ENCODE assay signal across 21 cellular contexts in the genomic region with DNA sequence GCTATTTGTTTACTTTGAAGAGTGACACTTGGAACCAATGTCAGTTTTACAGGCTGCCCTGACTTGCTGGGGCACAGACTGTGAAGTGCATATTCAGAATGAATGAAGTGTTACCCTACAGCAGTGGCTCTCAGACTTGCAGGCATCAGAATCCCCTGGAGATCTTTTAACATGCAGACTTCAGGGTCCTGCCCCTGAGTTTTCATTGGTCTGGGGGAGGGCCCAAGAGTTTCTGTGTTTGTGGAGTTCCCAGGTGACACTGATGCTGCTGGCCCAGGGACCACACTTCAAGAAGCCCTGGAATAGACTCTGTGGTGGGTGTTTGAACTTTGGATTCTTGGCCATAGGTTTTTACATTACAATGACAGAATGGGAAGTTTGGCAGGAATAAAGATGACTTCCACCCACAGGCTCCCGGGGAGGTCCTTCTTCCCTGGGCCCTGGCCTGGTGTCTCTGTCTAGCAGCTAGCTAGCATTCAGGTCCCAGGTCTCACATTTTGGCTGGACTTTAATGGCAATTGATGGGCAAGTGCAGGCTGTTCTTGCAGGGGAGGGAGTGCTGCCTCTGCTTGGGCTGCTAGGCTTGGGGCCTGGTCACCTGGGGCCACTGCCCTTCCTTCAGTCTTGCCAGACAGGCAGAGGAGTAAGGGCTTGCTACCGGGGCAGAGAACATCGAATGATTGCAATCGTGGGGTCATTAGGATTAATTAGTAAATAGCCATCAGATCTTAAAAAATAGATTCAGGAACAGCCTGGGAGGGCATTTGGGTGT.
DNase-seq lines count a peak whose midpoint lies in the region; ATAC-seq and TF ChIP-seq lines count a peak whose summit lies in the region.
"Had no signal": no experiment of that assay in that cellular context is flagged by ENCODE, and none has a peak within 500 bp of the region (broad histone marks: within the 10 kb centered on the region; RNA-seq: fewer than 3 reads in every experiment).

No MANE protein-coding gene starts in this region.

- H3K27me3 ChIP-seq in mesendoderm (ENCODE audit: insufficient read depth, low read length, poor library complexity), result no peaks in the 10 kb centered on the region
- H3K27me3 ChIP-seq: BE2C, SJCRH30 had no signal

- DNase-seq in Right ventricle myocardium inferior (ENCODE audit: missing footprints) (peak; percentile 8), Right ventricle myocardium superior (no peak), WTC11 (ENCODE audit: low spot score) (no peak), mesendoderm (peak; percentile 23), KBM-7 (no peak), NK-92 (lab: John Stamatoyannopoulos, UW; ENCODE audit: unreplicated experiment) (no peak)
- DNase-seq in NK-92 treated with Interleukin-12 subunit alpha and Interleukin-12 subunit beta, amount 100 ng/mL, for 24 hours (lab: John Stamatoyannopoulos, UW), result no peak
- DNase-seq: BE2C; CD4-positive, CD25-positive, alpha-beta regulatory T cell; DMS 273 treated with DMSO at 0.1 percent for 48 hours; DND-41; Kasumi-1; MM.1S; NCI-H1436 treated with DMSO at 0.1 percent for 48 hours; NCI-H2029 treated with DMSO at 0.1 percent for 48 hours; NCI-H510A treated with DMSO at 0.1 percent for 48 hours; NCI-H774; PC-9; SJCRH30 had no signal

- H3K36me3 ChIP-seq in mesendoderm (ENCODE audit: control insufficient read depth, insufficient read depth, low read length), result no peaks in the 10 kb centered on the region
- H3K36me3 ChIP-seq: BE2C, SJCRH30 had no signal

- peaks cover 28% of the 10 kb centered on the region for H3K9me3 Mint-ChIP-seq in WTC11
- H3K9me3 Mint-ChIP-seq: CD4-positive, CD25-positive, alpha-beta regulatory T cell had no signal

- H3K18ac ChIP-seq in mesendoderm (ENCODE audit: low read length), result no peak overlapping the region

- H2AK5ac ChIP-seq in mesendoderm (ENCODE audit: low read length), result no peak overlapping the region

- no peaks in the 10 kb centered on the region for H3K27me3 Mint-ChIP-seq in WTC11 (ENCODE audit: low read depth)
- H3K27me3 Mint-ChIP-seq: IgD-negative memory B cell had no signal

- no peak overlapping the region for H3K27ac Mint-ChIP-seq in WTC11
- H3K27ac Mint-ChIP-seq: IgD-negative memory B cell had no signal

- H3K4me2 ChIP-seq in mesendoderm (ENCODE audit: low read length), result no peak overlapping the region
- H3K4me2 ChIP-seq: PC-9 had no signal

- POLR2A ChIA-PET in WTC11 (lab: Charles Lee), result no interaction called here

- H3K79me1 ChIP-seq in mesendoderm (ENCODE audit: low read length), result no peaks in the 10 kb centered on the region

- H2BK5ac ChIP-seq in mesendoderm (ENCODE audit: low read length), result no peak overlapping the region

- no peak overlapping the region for H3K4ac ChIP-seq in mesendoderm (ENCODE audit: low read depth, low read length)

- peaks cover 23% of the 10 kb centered on the region for H3K4me1 Mint-ChIP-seq in WTC11
- H3K4me1 Mint-ChIP-seq: IgD-negative memory B cell had no signal

- intact Hi-C loops in Right ventricle myocardium inferior (cut with DNase I), result no loop called here
- intact Hi-C loops in Right ventricle myocardium superior (cut with DNase I), result no loop called here

- CTCF ChIA-PET in WTC11 (lab: Charles Lee), result interaction anchor here (1.0 to 1.1 kb wide), 2 partner anchors 56 to 105 kb away, joined by 3 read pairs; no protein-coding TSS in a partner anchor

- no peak overlapping the region for H3K23ac ChIP-seq in mesendoderm (ENCODE audit: low read length)

- 0 out of 2 replicates have a peak, but pooled peaks cover 11% of the 10 kb centered on the region for H3K36me3 Mint-ChIP-seq in WTC11
- H3K36me3 Mint-ChIP-seq: CD4-positive, CD25-positive, alpha-beta regulatory T cell; IgD-negative memory B cell had no signal

- no peaks in the 10 kb centered on the region for H3K4me1 ChIP-seq in mesendoderm (ENCODE audit: control insufficient read depth, low read depth, low read length)
- H3K4me1 ChIP-seq: BE2C, SJCRH30 had no signal

- H3K4me3 ChIP-seq in mesendoderm (ENCODE audit: low read length), result no peak overlapping the region
- H3K4me3 ChIP-seq: PC-9, SJCRH30 had no signal

- H2BK120ac ChIP-seq in mesendoderm (ENCODE audit: low read depth, low read length), result no peak overlapping the region

- ATAC-seq in Right ventricle myocardium inferior, result no peak
- ATAC-seq in Right ventricle myocardium superior (ENCODE audit: poor library complexity), result no peak
- peak; percentile 76 for ATAC-seq in WTC11

- H4K8ac ChIP-seq in mesendoderm (ENCODE audit: low read depth, low read length), result no peak overlapping the region

- H2BK15ac ChIP-seq in mesendoderm (replicated peaks; ENCODE audit: low read depth), result no peak overlapping the region

- no peak for TF ChIP-seq CTCF in WTC11 (IDR thresholded peaks at IDR 0.05)

- in situ Hi-C loops in KBM-7 (cut with MboI; ENCODE audit: low pct_unique_long_range_greater_than_20kb, low sequenced_read_pairs), result loop anchor here (25.0 kb wide), 1 partner anchor 97 kb away; no protein-coding TSS in a partner anchor

- H3K27ac ChIP-seq in mesendoderm (ENCODE audit: low read depth, low read length), result peak overlapping the region; percentile 23
- H3K27ac ChIP-seq: PC-9, RWPE1, SJCRH30 had no signal

- no CpG with 5 or more reads among the region's 4 CpGs for WGBS in mesendoderm (ENCODE audit: extremely low coverage, insufficient coverage, low lambda C conversion rate)

- no peak overlapping the region for H3K56ac ChIP-seq in mesendoderm (ENCODE audit: low read length)

- H3K79me2 ChIP-seq in mesendoderm (ENCODE audit: control insufficient read depth, insufficient read depth, low read length), result no peaks in the 10 kb centered on the region

- H3K4me3 Mint-ChIP-seq in WTC11, result no peak overlapping the region
- H3K4me3 Mint-ChIP-seq: CD4-positive, CD25-positive, alpha-beta regulatory T cell had no signal

- no peak overlapping the region for H3K9ac ChIP-seq in mesendoderm (ENCODE audit: low read length)

- no peak overlapping the region for H4K5ac ChIP-seq in mesendoderm (ENCODE audit: low read length)

TF ChIP-seq in WTC11, 78 proteins besides CTCF, POLR2A, EP300 and RAD21:
- TF ChIP-seq KAT7 (CRISPR knock-in tag; IDR thresholded peaks at IDR 0.05; ENCODE audit: borderline replicate concordance) (no peak), CREM (CRISPR knock-in tag; IDR thresholded peaks at IDR 0.05) (no peak), ATF1 (CRISPR knock-in tag; IDR thresholded peaks at IDR 0.05) (no peak), TEAD4 (CRISPR knock-in tag; IDR thresholded peaks at IDR 0.05) (no peak), ZBTB43 (CRISPR knock-in tag; IDR thresholded peaks at IDR 0.05) (no peak), GABPB1 (CRISPR knock-in tag; IDR thresholded peaks at IDR 0.05) (no peak)
- TF ChIP-seq, protein P1, sequence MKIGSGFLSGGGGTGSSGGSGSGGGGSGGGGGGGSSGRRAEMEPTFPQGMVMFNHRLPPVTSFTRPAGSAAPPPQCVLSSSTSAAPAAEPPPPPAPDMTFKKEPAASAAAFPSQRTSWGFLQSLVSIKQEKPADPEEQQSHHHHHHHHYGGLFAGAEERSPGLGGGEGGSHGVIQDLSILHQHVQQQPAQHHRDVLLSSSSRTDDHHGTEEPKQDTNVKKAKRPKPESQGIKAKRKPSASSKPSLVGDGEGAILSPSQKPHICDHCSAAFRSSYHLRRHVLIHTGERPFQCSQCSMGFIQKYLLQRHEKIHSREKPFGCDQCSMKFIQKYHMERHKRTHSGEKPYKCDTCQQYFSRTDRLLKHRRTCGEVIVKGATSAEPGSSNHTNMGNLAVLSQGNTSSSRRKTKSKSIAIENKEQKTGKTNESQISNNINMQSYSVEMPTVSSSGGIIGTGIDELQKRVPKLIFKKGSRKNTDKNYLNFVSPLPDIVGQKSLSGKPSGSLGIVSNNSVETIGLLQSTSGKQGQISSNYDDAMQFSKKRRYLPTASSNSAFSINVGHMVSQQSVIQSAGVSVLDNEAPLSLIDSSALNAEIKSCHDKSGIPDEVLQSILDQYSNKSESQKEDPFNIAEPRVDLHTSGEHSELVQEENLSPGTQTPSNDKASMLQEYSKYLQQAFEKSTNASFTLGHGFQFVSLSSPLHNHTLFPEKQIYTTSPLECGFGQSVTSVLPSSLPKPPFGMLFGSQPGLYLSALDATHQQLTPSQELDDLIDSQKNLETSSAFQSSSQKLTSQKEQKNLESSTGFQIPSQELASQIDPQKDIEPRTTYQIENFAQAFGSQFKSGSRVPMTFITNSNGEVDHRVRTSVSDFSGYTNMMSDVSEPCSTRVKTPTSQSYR (CRISPR knock-in tag; IDR thresholded peaks at IDR 0.05), result no peak
- TF ChIP-seq, protein P2, sequence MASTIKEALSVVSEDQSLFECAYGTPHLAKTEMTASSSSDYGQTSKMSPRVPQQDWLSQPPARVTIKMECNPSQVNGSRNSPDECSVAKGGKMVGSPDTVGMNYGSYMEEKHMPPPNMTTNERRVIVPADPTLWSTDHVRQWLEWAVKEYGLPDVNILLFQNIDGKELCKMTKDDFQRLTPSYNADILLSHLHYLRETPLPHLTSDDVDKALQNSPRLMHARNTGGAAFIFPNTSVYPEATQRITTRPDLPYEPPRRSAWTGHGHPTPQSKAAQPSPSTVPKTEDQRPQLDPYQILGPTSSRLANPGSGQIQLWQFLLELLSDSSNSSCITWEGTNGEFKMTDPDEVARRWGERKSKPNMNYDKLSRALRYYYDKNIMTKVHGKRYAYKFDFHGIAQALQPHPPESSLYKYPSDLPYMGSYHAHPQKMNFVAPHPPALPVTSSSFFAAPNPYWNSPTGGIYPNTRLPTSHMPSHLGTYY (CRISPR knock-in tag; IDR thresholded peaks at IDR 0.05), result no peak
TF ChIP-seq in WTC11: peak in this region for 0.

Comparison
In these comparisons a context has a peak if more than half of its experiments do, and no peak if none do; other contexts are left out.
1. DNase-seq: peak in Right ventricle myocardium inferior (single experiment) and mesendoderm (single experiment); none in Right ventricle myocardium superior (single experiment), WTC11 (single experiment), KBM-7 (single experiment), NK-92 treated with Interleukin-12 subunit alpha and Interleukin-12 subunit beta, amount 100 ng/mL, for 24 hours (single experiment) and NK-92 (single experiment).